In genomic region chr7:129864042-129864441, GRCh38 we compare ENCODE assay signal across 16 cellular contexts.
DNase-seq lines count a peak whose midpoint lies in the region; ATAC-seq, FAIRE-seq and TF ChIP-seq lines count a peak whose summit lies in the region.
"Had no signal": no experiment of that assay in that cellular context is flagged by ENCODE, and none has a peak within 500 bp of the region (broad histone marks: within the 10 kb centered on the region; RNA-seq: fewer than 3 reads in every experiment).

No MANE protein-coding gene starts in this region.

- ATAC-seq in HepG2: no peak
- ATAC-seq in aorta (ENCODE audit: low FRiP score): peak; percentile 84
- ATAC-seq in HG03354 (IDR thresholded peaks at IDR 0.05; ENCODE audit: poor library complexity, severe bottlenecking, unreplicated experiment): no peak
- ATAC-seq in HG02571 (IDR thresholded peaks at IDR 0.05; ENCODE audit: unreplicated experiment): no peak
- ATAC-seq: activated CD4-positive, alpha-beta T cell treated with anti-CD3 and anti-CD28 coated beads for 36 hours had no signal

- TF ChIP-seq CTCF in liver (IDR thresholded peaks at IDR 0.05; ENCODE audit: low read depth, low read length, missing input control) (no peak), HepG2 (CRISPR knock-in tag; IDR thresholded peaks at IDR 0.05) (no peak), nephron progenitor cell (IDR thresholded peaks at IDR 0.05) (no peak), CD14-positive monocyte (IDR thresholded peaks at IDR 0.05) (no peak)

- H3K36me3 ChIP-seq in liver (ENCODE audit: control insufficient read depth in 4 of 4, insufficient read depth in 3 of 4, low read depth in 1 of 4, low read length in 3 of 4): no peaks in the 10 kb centered on the region
- 0 out of 5 replicates have a peak, but pooled peaks cover 0 to 3% of the 10 kb centered on the region in 2 experiments for H3K36me3 ChIP-seq in HepG2 (replicated peaks in 1 of 2; ENCODE audit: control insufficient read depth in 1 of 2, insufficient read depth in 2 of 2, low read length in 2 of 2)
- H3K36me3 ChIP-seq in esophagus (ENCODE audit: control insufficient read depth in 2 of 2, insufficient read depth in 2 of 2, low read length in 1 of 2): no peaks in the 10 kb centered on the region
- no peaks in the 10 kb centered on the region for H3K36me3 ChIP-seq in aorta (ENCODE audit: control insufficient read depth in 1 of 2, insufficient read depth in 2 of 2, low read length in 1 of 2)

- no peak for FAIRE-seq in HepG2 (lab: Jason Lieb, UNC)
- FAIRE-seq: GM18507 had no signal

- BruUV-seq in HepG2 (replicated peaks; lab: Mats Ljungman, UMichigan): no TSS peak

- TF ChIP-seq RAD21 in liver (IDR thresholded peaks at IDR 0.05): no peak
- TF ChIP-seq RAD21 in HepG2 (CRISPR knock-in tag; IDR thresholded peaks at IDR 0.05): no peak

- no peak overlapping the region for H3K9ac ChIP-seq in liver (ENCODE audit: low read depth in 1 of 2, low read length in 2 of 2)
- H3K9ac ChIP-seq in HepG2 (ENCODE audit: insufficient read depth, low read depth, low read length): no peak overlapping the region

- H3K4me1 Mint-ChIP-seq in nephron progenitor cell (peaks cover 60% of the 10 kb centered on the region), CD14-positive monocyte (peaks cover 32% of the 10 kb centered on the region)

- TF ChIP-seq POLR2A in HepG2 (IDR thresholded peaks at IDR 0.05; ENCODE audit: insufficient read depth in 1 of 2, low read depth in 2 of 2, low read length in 2 of 2): no peak

- intact Hi-C loops in HepG2 (cut with micrococcal nuclease; ENCODE audit: unreplicated experiment) (no loop called here), aorta (cut with DNase I) (loop anchor here in 1 of 2 donors (5.0 kb wide), 1 partner anchor 37 kb away; no protein-coding TSS in a partner anchor), CD14-positive monocyte (cut with micrococcal nuclease) (no loop called here)

- peaks cover 24% of the 10 kb centered on the region; the same call in 1 of the 2 replicates for H4K20me1 ChIP-seq in HepG2 (ENCODE audit: insufficient read depth, low read length)

- TF ChIP-seq EP300 in HepG2 (IDR thresholded peaks at IDR 0.05; ENCODE audit: low read depth in 2 of 2, low read length in 2 of 2) (no peak), HepG2 (CRISPR knock-in tag; IDR thresholded peaks at IDR 0.05; ENCODE audit: borderline replicate concordance) (no peak)

- no peak overlapping the region for H3K27ac ChIP-seq in liver (ENCODE audit: low read depth in 1 of 2, low read length in 2 of 2)
- H3K27ac ChIP-seq in HepG2 (ENCODE audit: extremely low read length, insufficient read depth, low read length): no peak overlapping the region
- H3K27ac ChIP-seq in esophagus (ENCODE audit: low read depth in 2 of 2, low read length in 1 of 2): peak overlapping the region; percentile 33 to 47
- peak overlapping the region in 1 of 2 donors; percentile 89 for H3K27ac ChIP-seq in aorta (ENCODE audit: low read depth in 1 of 2, low read length in 2 of 2)

- peak overlapping the region; percentile 61 for H3K27ac Mint-ChIP-seq in nephron progenitor cell
- peak overlapping the region in 1 of 7 donors; percentile 53 for H3K27ac Mint-ChIP-seq in CD14-positive monocyte
- H3K27ac Mint-ChIP-seq: activated CD4-positive, alpha-beta T cell treated with anti-CD3 and anti-CD28 coated beads for 36 hours; dendritic cell treated with granulocyte-macrophage colony-stimulating factor and Interleukin-4, amounts not matched to agents 40 ng/mL and 50 ng/mL, for 4 days; memory B cell had no signal

- H3K36me3 Mint-ChIP-seq in nephron progenitor cell (ENCODE audit: low read depth): peaks cover 34% of the 10 kb centered on the region
- peaks cover 8 to 10% of the 10 kb centered on the region in 2 donors for H3K36me3 Mint-ChIP-seq in CD14-positive monocyte

- H3K4me3 ChIP-seq in liver (ENCODE audit: low read depth in 1 of 3, low read length in 3 of 3) (no peak overlapping the region), HepG2 (replicated peaks in 1 of 3; ENCODE audit: insufficient read depth in 1 of 3, low read depth in 2 of 3, low read length in 3 of 3) (no peak overlapping the region), esophagus (ENCODE audit: low read depth in 1 of 2, low read length in 2 of 2) (no peak overlapping the region), aorta (ENCODE audit: low read length in 2 of 2) (no peak overlapping the region)
- H3K4me3 ChIP-seq: SK-N-MC had no signal

- no peaks in the 10 kb centered on the region for H3K27me3 Mint-ChIP-seq in nephron progenitor cell (ENCODE audit: low read depth, poor library complexity)
- peaks cover 1 to 3% (median 2%) of the 10 kb centered on the region in 3 donors for H3K27me3 Mint-ChIP-seq in CD14-positive monocyte (ENCODE audit: low read depth in 3 of 3)
- H3K27me3 Mint-ChIP-seq: activated CD4-positive, alpha-beta T cell treated with anti-CD3 and anti-CD28 coated beads for 36 hours; dendritic cell treated with granulocyte-macrophage colony-stimulating factor and Interleukin-4, amounts not matched to agents 40 ng/mL and 50 ng/mL, for 4 days; memory B cell had no signal

- H3K4me1 ChIP-seq in liver (ENCODE audit: control insufficient read depth in 4 of 4, insufficient read depth in 4 of 4, low read length in 3 of 4): peaks cover 6 to 12% (median 11%) of the 10 kb centered on the region in 4 donors
- no peaks in the 10 kb centered on the region for H3K4me1 ChIP-seq in HepG2 (ENCODE audit: insufficient read depth, low read length)
- peaks cover 0 to 7% of the 10 kb centered on the region in 2 donors for H3K4me1 ChIP-seq in esophagus (ENCODE audit: control insufficient read depth in 2 of 2, insufficient read depth in 2 of 2, low read length in 1 of 2)
- H3K4me1 ChIP-seq in aorta (ENCODE audit: control insufficient read depth in 1 of 2, insufficient read depth in 2 of 2, low read length in 2 of 2): peaks cover 13 to 15% of the 10 kb centered on the region in 2 donors

- in situ Hi-C loops in HepG2 (cut with HindIII; ENCODE audit: extremely low pct_ligation_motif_present, low pct_unique_long_range_greater_than_20kb): no loop called here

- POLR2A ChIA-PET in HepG2 (lab: Yijun Ruan, JAX): no interaction called here

- H3K4me3 Mint-ChIP-seq in nephron progenitor cell (no peak overlapping the region), CD14-positive monocyte (no peak overlapping the region)
- H3K4me3 Mint-ChIP-seq: activated CD4-positive, alpha-beta T cell treated with anti-CD3 and anti-CD28 coated beads for 36 hours; dendritic cell treated with granulocyte-macrophage colony-stimulating factor and Interleukin-4, amounts not matched to agents 40 ng/mL and 50 ng/mL, for 4 days; memory B cell had no signal

- H3K9me3 ChIP-seq in liver (ENCODE audit: control insufficient read depth in 4 of 4, low read length in 3 of 4) (no peaks in the 10 kb centered on the region), HepG2 (ENCODE audit: low read length) (no peaks in the 10 kb centered on the region), esophagus (ENCODE audit: control insufficient read depth in 2 of 2, insufficient read depth in 1 of 2, low read depth in 1 of 2, low read length in 1 of 2) (no peaks in the 10 kb centered on the region), aorta (ENCODE audit: control insufficient read depth, low read length) (no peaks in the 10 kb centered on the region)

- CTCF ChIA-PET in HepG2 (lab: Yijun Ruan, JAX; ENCODE audit: low intra/inter-chr PET ratio, low total read pairs): no interaction called here

- 87% methylated on average over 3 of the region's 3 CpGs for WGBS in liver
- 92% methylated on average over 3 of the region's 3 CpGs for WGBS in HepG2 (ENCODE audit: low lambda C conversion rate)
- WGBS in esophagus, 2 donors: 33 to 34% methylated on average over 3 of the region's 3 CpGs
- 1 to 6% methylated on average over 3 of the region's 3 CpGs for WGBS in aorta, 2 donors

- no peak overlapping the region for H2AFZ ChIP-seq in HepG2 (ENCODE audit: low read length)

- H3K27me3 ChIP-seq in liver (ENCODE audit: control insufficient read depth in 4 of 4, insufficient read depth in 4 of 4, low read length in 3 of 4): no peaks in the 10 kb centered on the region
- H3K27me3 ChIP-seq in HepG2 (ENCODE audit: control insufficient read depth in 1 of 2, insufficient read depth in 2 of 2, low read length in 2 of 2): no peaks in the 10 kb centered on the region
- no peaks in the 10 kb centered on the region for H3K27me3 ChIP-seq in esophagus (ENCODE audit: control insufficient read depth in 1 of 2, insufficient read depth in 2 of 2, low read length in 2 of 2)
- H3K27me3 ChIP-seq in aorta (ENCODE audit: control insufficient read depth in 1 of 2, insufficient read depth in 2 of 2, low read length in 1 of 2): no peaks in the 10 kb centered on the region

- H3K79me2 ChIP-seq in HepG2 (ENCODE audit: insufficient read depth, low read length): peaks cover 9% of the 10 kb centered on the region

- DNase-seq in HepG2 (ENCODE audit: low spot score) (no peak), nephron progenitor cell (no peak), aorta (peak in 1 of 2 donors; percentile 58), CD14-positive monocyte (ENCODE audit: low spot score) (no peak)
- DNase-seq: activated CD4-positive, alpha-beta T cell treated with anti-CD3 and anti-CD28 coated beads for 36 hours; DMS79 treated with DMSO at 0.1 percent for 48 hours; head of caudate nucleus; NCI-H524 had no signal

- H3K9me3 Mint-ChIP-seq in nephron progenitor cell (peaks cover 5% of the 10 kb centered on the region), CD14-positive monocyte (no peaks in the 10 kb centered on the region)
- H3K9me3 Mint-ChIP-seq: dendritic cell treated with granulocyte-macrophage colony-stimulating factor and Interleukin-4, amounts not matched to agents 40 ng/mL and 50 ng/mL, for 4 days; memory B cell had no signal

- H3K4me2 ChIP-seq in HepG2 (ENCODE audit: low read depth, low read length): no peak overlapping the region

TF ChIP-seq in liver, 16 proteins besides CTCF, POLR2A, EP300 and RAD21:
- TF ChIP-seq NR2F2 (IDR thresholded peaks at IDR 0.05) (peak; percentile 10), RXRA (IDR thresholded peaks at IDR 0.05) (no peak)

TF ChIP-seq in HepG2, 621 proteins besides CTCF, POLR2A, EP300 and RAD21:
- TF ChIP-seq MAZ (IDR thresholded peaks at IDR 0.05; ENCODE audit: borderline replicate concordance, low read depth, low read length) (no peak), MAZ (CRISPR knock-in tag; IDR thresholded peaks at IDR 0.05; ENCODE audit: low read depth) (no peak), TEF (CRISPR knock-in tag; IDR thresholded peaks at IDR 0.05) (no peak)

Comparison
In these comparisons a context has a peak if more than half of its experiments do, and no peak if none do; other contexts are left out.
1. H3K27ac ChIP-seq: peak in esophagus (2 of 2); none in liver (0 of 2) and HepG2 (single experiment).